1 cellular context compared by ENCODE assay signal in genomic region chr17:16216341-16217001, GRCh38.
TF ChIP-seq lines count a peak whose summit lies in the region.
"Not testable (repeated sequence)": the region's sequence is repeated elsewhere in the genome, so short reads cannot be mapped to it uniquely, and the experiment has no call there.

No MANE protein-coding gene starts in this region.

TF ChIP-seq in K562, 482 proteins besides CTCF, POLR2A, EP300 and RAD21:
- TF ChIP-seq, protein P1, sequence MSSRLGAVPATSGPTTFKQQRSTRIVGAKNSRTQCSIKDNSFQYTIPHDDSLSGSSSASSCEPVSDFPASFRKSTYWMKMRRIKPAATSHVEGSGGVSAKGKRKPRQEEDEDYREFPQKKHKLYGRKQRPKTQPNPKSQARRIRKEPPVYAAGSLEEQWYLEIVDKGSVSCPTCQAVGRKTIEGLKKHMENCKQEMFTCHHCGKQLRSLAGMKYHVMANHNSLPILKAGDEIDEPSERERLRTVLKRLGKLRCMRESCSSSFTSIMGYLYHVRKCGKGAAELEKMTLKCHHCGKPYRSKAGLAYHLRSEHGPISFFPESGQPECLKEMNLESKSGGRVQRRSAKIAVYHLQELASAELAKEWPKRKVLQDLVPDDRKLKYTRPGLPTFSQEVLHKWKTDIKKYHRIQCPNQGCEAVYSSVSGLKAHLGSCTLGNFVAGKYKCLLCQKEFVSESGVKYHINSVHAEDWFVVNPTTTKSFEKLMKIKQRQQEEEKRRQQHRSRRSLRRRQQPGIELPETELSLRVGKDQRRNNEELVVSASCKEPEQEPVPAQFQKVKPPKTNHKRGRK (tag; IDR thresholded peaks at IDR 0.05) = 0 out of 2 replicates have a peak, but pooled peaks have one; percentile 26
- not testable (repeated sequence) for TF ChIP-seq FOXM1 (IDR thresholded peaks at IDR 0.05; ENCODE audit: low read depth)
- TF ChIP-seq FOXM1 (CRISPR knock-in tag; IDR thresholded peaks at IDR 0.05; ENCODE audit: low read depth) = 0 out of 2 replicates have a peak, but pooled peaks have one; percentile 42
- peak; percentile 77 for TF ChIP-seq ADNP (tag; IDR thresholded peaks at IDR 0.05)
- TF ChIP-seq MLLT1 (IDR thresholded peaks at IDR 0.05) = peak in 1 of 2 experiments; percentile 46; a peak in 1 of 4 replicates
- TF ChIP-seq NRF1 (conservative IDR thresholded peaks at IDR 0.05 in 1 of 2, IDR thresholded peaks at IDR 0.05 in 1 of 2) = peak in 1 of 2 experiments; percentile 22; a peak in 1 of 4 replicates
- peak; percentile 36; the same call in 1 of the 2 replicates for TF ChIP-seq BACH1 (tag; IDR thresholded peaks at IDR 0.05)
- TF ChIP-seq ZKSCAN8 (CRISPR knock-in tag; IDR thresholded peaks at IDR 0.05) = peak; percentile 14; the same call in 1 of the 2 replicates
- TF ChIP-seq, protein P2, sequence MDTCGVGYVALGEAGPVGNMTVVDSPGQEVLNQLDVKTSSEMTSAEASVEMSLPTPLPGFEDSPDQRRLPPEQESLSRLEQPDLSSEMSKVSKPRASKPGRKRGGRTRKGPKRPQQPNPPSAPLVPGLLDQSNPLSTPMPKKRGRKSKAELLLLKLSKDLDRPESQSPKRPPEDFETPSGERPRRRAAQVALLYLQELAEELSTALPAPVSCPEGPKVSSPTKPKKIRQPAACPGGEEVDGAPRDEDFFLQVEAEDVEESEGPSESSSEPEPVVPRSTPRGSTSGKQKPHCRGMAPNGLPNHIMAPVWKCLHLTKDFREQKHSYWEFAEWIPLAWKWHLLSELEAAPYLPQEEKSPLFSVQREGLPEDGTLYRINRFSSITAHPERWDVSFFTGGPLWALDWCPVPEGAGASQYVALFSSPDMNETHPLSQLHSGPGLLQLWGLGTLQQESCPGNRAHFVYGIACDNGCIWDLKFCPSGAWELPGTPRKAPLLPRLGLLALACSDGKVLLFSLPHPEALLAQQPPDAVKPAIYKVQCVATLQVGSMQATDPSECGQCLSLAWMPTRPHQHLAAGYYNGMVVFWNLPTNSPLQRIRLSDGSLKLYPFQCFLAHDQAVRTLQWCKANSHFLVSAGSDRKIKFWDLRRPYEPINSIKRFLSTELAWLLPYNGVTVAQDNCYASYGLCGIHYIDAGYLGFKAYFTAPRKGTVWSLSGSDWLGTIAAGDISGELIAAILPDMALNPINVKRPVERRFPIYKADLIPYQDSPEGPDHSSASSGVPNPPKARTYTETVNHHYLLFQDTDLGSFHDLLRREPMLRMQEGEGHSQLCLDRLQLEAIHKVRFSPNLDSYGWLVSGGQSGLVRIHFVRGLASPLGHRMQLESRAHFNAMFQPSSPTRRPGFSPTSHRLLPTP (IDR thresholded peaks at IDR 0.05; ENCODE audit: borderline replicate concordance, extremely low read depth, insufficient read length) = peak; percentile 9
TF ChIP-seq in K562: peak in this region for 8; not testable (repeated sequence) for 474.
